Comparison of ENCODE assay signal across 9 cellular contexts in genomic region chr15:69973102-69973714, GRCh38.
DNase-seq lines count a peak whose midpoint lies in the region; ATAC-seq and TF ChIP-seq lines count a peak whose summit lies in the region.
"Had no signal": no experiment of that assay in that cellular context is flagged by ENCODE, and none has a peak within 500 bp of the region (broad histone marks: within the 10 kb centered on the region; RNA-seq: fewer than 3 reads in every experiment).

No MANE protein-coding gene starts in this region.

- no peak overlapping the region for H3K27ac ChIP-seq in fibroblast of lung (ENCODE audit: insufficient read depth, low read length)

- H3K9ac ChIP-seq in fibroblast of lung (ENCODE audit: insufficient read depth, low read length) = no peak overlapping the region

- peak; percentile 17 for DNase-seq in activated naive CD4-positive, alpha-beta T cell treated with Interleukin-2 at 50 U/mL for 16 hours
- DNase-seq in activated naive CD4-positive, alpha-beta T cell (lab: John Stamatoyannopoulos, UW) = no peak
- peak; percentile 32 to 52 for DNase-seq in fibroblast of lung (ENCODE audit: low read depth in 2 of 2)
- DNase-seq in stimulated activated CD8-positive, alpha-beta memory T cell treated with anti-CD3 and anti-CD28 coated beads, Interleukin-4, amount 100 ng/mL, for 48 hours = peak; percentile 46
- no peak for DNase-seq in NCI-H82 treated with DMSO at 0.1 percent for 48 hours (lab: John Stamatoyannopoulos, UW; ENCODE audit: unreplicated experiment)
- no peak for DNase-seq in NCI-H1417 (lab: John Stamatoyannopoulos, UW)
- DNase-seq: T1000 had no signal

- no peak overlapping the region for H3K4me3 ChIP-seq in fibroblast of lung (replicated peaks in 1 of 4; ENCODE audit: control extremely low read depth in 1 of 4, insufficient read depth in 1 of 4, low read depth in 3 of 4, low read length in 4 of 4)

- H3K36me3 ChIP-seq in fibroblast of lung (ENCODE audit: control insufficient read depth, insufficient read depth, low read length) = no peaks in the 10 kb centered on the region

- no peak overlapping the region for H2AFZ ChIP-seq in fibroblast of lung (ENCODE audit: low read length)

- H3K9me3 ChIP-seq in fibroblast of lung (ENCODE audit: control insufficient read depth, insufficient read depth, low read depth, low read length) = no peaks in the 10 kb centered on the region

- H3K4me2 ChIP-seq in fibroblast of lung (ENCODE audit: extremely low read depth, insufficient read depth, low read length) = no peak overlapping the region

- H4K20me1 ChIP-seq in fibroblast of lung (ENCODE audit: control insufficient read depth, extremely low read depth, insufficient read depth, low read length) = no peaks in the 10 kb centered on the region

- no peaks in the 10 kb centered on the region for H3K79me2 ChIP-seq in fibroblast of lung (ENCODE audit: control insufficient read depth, insufficient read depth, low read length)

- H3K27me3 ChIP-seq in fibroblast of lung (ENCODE audit: control insufficient read depth, insufficient read depth, low read length) = no peaks in the 10 kb centered on the region

- ATAC-seq in SK-N-SH treated with all-trans-retinoic acid at 6 μM for 48 hours = 0 out of 3 replicates have a peak, but pooled peaks have one; percentile 35
- ATAC-seq in HG03139 (IDR thresholded peaks at IDR 0.05; ENCODE audit: unreplicated experiment) = no peak

- H3K4me1 ChIP-seq in fibroblast of lung (ENCODE audit: control insufficient read depth, extremely low read depth, insufficient read depth, low read length) = no peaks in the 10 kb centered on the region

- no peak for TF ChIP-seq CTCF in fibroblast of lung (conservative IDR thresholded peaks at IDR 0.05 in 1 of 2, IDR thresholded peaks at IDR 0.05 in 1 of 2; ENCODE audit: low read depth in 1 of 2, low read length in 2 of 2)

TF ChIP-seq in SK-N-SH treated with all-trans-retinoic acid at 6 μM for 48 hours, 23 proteins besides CTCF, POLR2A, EP300 and RAD21:
- no peak for TF ChIP-seq ZFP30 (CRISPR knock-in tag; IDR thresholded peaks at IDR 0.05)
- no peak for TF ChIP-seq BACH2 (CRISPR knock-in tag; IDR thresholded peaks at IDR 0.05; ENCODE audit: borderline replicate concordance)
- no peak for TF ChIP-seq RARB (CRISPR knock-in tag; IDR thresholded peaks at IDR 0.05)

Comparison
In these comparisons a context has a peak if more than half of its experiments do, and no peak if none do; other contexts are left out.
1. DNase-seq: peak in activated naive CD4-positive, alpha-beta T cell treated with Interleukin-2 at 50 U/mL for 16 hours (single experiment), fibroblast of lung (2 of 2) and stimulated activated CD8-positive, alpha-beta memory T cell treated with anti-CD3 and anti-CD28 coated beads, Interleukin-4, amount 100 ng/mL, for 48 hours (single experiment); none in activated naive CD4-positive, alpha-beta T cell (0 of 4), NCI-H82 treated with DMSO at 0.1 percent for 48 hours (single experiment) and NCI-H1417 (0 of 3).